ENCODE assay signal across 8 cellular contexts in genomic region chr12:95003921-95004272, GRCh38. TPM values are rescaled to one million over a fixed set of nuclear protein-coding genes. Genes with fewer than 3 reads are reported as not detected.
DNase-seq lines count a peak whose midpoint lies in the region; ATAC-seq, FAIRE-seq and TF ChIP-seq lines count a peak whose summit lies in the region.

No MANE protein-coding gene starts in this region.

- peak overlapping the region; percentile 84 for H3K4me2 ChIP-seq in BLaER1
- H3K4me2 ChIP-seq in mammary epithelial cell (ENCODE audit: insufficient read depth, low read depth, low read length) = peak overlapping the region; percentile 79

- H3K4me3 ChIP-seq in BLaER1 = peak overlapping the region; percentile 89
- peak overlapping the region; percentile 42 to 84 (median 58) for H3K4me3 ChIP-seq in mammary epithelial cell (replicated peaks in 1 of 3; ENCODE audit: insufficient read depth in 1 of 3, low read depth in 2 of 3, low read length in 3 of 3)
- H3K4me3 ChIP-seq in mucosa of rectum (ENCODE audit: low read length in 2 of 2) = peak overlapping the region; percentile 88 to 94
- peak overlapping the region in 1 of 2 donors; percentile 70 for H3K4me3 ChIP-seq in small intestine (ENCODE audit: low read depth in 1 of 2, low read length in 2 of 2)

- H3K9ac ChIP-seq in BLaER1 = peak overlapping the region; percentile 92; the same call in 1 of the 2 replicates
- H3K9ac ChIP-seq in mammary epithelial cell (ENCODE audit: insufficient read depth, low read length) = no peak overlapping the region
- peak overlapping the region; percentile 90 to 95 for H3K9ac ChIP-seq in mucosa of rectum (ENCODE audit: low read depth in 1 of 2, low read length in 2 of 2)

- no peaks in the 10 kb centered on the region for H3K27me3 ChIP-seq in BLaER1
- H3K27me3 ChIP-seq in mammary epithelial cell (ENCODE audit: insufficient read depth, low read length) = no peaks in the 10 kb centered on the region
- no peaks in the 10 kb centered on the region for H3K27me3 ChIP-seq in mucosa of rectum (ENCODE audit: control insufficient read depth in 2 of 2, insufficient read depth in 2 of 2, low read length in 2 of 2)
- no peaks in the 10 kb centered on the region for H3K27me3 ChIP-seq in small intestine (ENCODE audit: control insufficient read depth in 2 of 2, insufficient read depth in 2 of 2, low read length in 2 of 2)

- peak; percentile 2 for ATAC-seq in HG03159 (IDR thresholded peaks at IDR 0.05; ENCODE audit: unreplicated experiment)
- ATAC-seq in GM21367 (IDR thresholded peaks at IDR 0.05; ENCODE audit: unreplicated experiment) = no peak

- H3K9me3 ChIP-seq in BLaER1 = peaks cover 27% of the 10 kb centered on the region
- peaks cover 6% of the 10 kb centered on the region for H3K9me3 ChIP-seq in mammary epithelial cell (replicated peaks; ENCODE audit: insufficient read depth, low read length)
- H3K9me3 ChIP-seq in mucosa of rectum (ENCODE audit: control insufficient read depth in 2 of 2, low read length in 2 of 2) = no peaks in the 10 kb centered on the region
- peaks cover 1% of the 10 kb centered on the region for H3K9me3 ChIP-seq in small intestine (ENCODE audit: control insufficient read depth, low read depth)

- peaks cover 27% of the 10 kb centered on the region for H3K36me3 ChIP-seq in BLaER1
- peaks cover 4% of the 10 kb centered on the region for H3K36me3 ChIP-seq in mammary epithelial cell (ENCODE audit: insufficient read depth, low read length)
- H3K36me3 ChIP-seq in mucosa of rectum (ENCODE audit: control insufficient read depth in 2 of 2, insufficient read depth in 2 of 2, low read length in 2 of 2) = peaks cover 3 to 4% of the 10 kb centered on the region in 2 donors
- H3K36me3 ChIP-seq in small intestine (ENCODE audit: control insufficient read depth in 2 of 2, insufficient read depth in 2 of 2, low read length in 2 of 2) = peaks cover 2 to 3% of the 10 kb centered on the region in 2 donors

- in situ Hi-C loops in mammary epithelial cell (cut with MboI; ENCODE audit: low sequenced_read_pairs in 2 of 2) = no loop called here

- intact Hi-C loops in mammary epithelial cell (cut with micrococcal nuclease) = loop anchor here (1.0 to 5.0 kb wide), 3 partner anchors 18 to 62 kb away; no protein-coding TSS in a partner anchor

- no peak for TF ChIP-seq CTCF in mammary epithelial cell (conservative IDR thresholded peaks at IDR 0.05 in 1 of 2, IDR thresholded peaks at IDR 0.05 in 1 of 2; ENCODE audit: extremely low read depth in 1 of 2, insufficient read depth in 1 of 2, low read depth in 1 of 2, low read length in 2 of 2)

- DNase-seq in mammary epithelial cell (no peak), small intestine (no peak), GM19240 (ENCODE audit: insufficient read length, low spot score) (no peak), NCI-H1417 treated with DMSO at 0.1 percent for 48 hours (lab: John Stamatoyannopoulos, UW) (no peak)

- H3K79me2 ChIP-seq in mammary epithelial cell (ENCODE audit: insufficient read depth, low read length) = peaks cover 41% of the 10 kb centered on the region

- H4K20me1 ChIP-seq in BLaER1 (no peaks in the 10 kb centered on the region; the same call in 1 of the 2 replicates), mammary epithelial cell (ENCODE audit: insufficient read depth, low read length) (no peaks in the 10 kb centered on the region)

- H2AFZ ChIP-seq in mammary epithelial cell (ENCODE audit: low read depth, low read length) = peak overlapping the region; percentile 83

- CTCF ChIA-PET in mammary epithelial cell (lab: Charles Lee; ENCODE audit: low non-redundant PET) = interaction anchor here (0.5 to 0.6 kb wide), 4 partner anchors 18 to 608 kb away, joined by 3 to 6 read pairs (median 4); no protein-coding TSS in a partner anchor

- BruUV-seq in mammary epithelial cell (replicated peaks; lab: Mats Ljungman, UMichigan) = TSS peak; percentile 66

- WGBS in mammary epithelial cell (ENCODE audit: low coverage, missing lambda C conversion rate) = 63% methylated on average over 13 of the region's 15 CpGs
- WGBS in small intestine, 3 donors = 60 to 67% (median 64%) methylated on average over 15 of the region's 15 CpGs

- no peak for FAIRE-seq in small intestine (lab: Jason Lieb, UNC)

- dilution Hi-C loops in mammary epithelial cell (cut with HindIII; ENCODE audit: low sequenced_read_pairs) = no loop called here

- H3K4me1 ChIP-seq in BLaER1 (peaks cover 22% of the 10 kb centered on the region), mammary epithelial cell (ENCODE audit: insufficient read depth, low read length) (no peaks in the 10 kb centered on the region), mucosa of rectum (ENCODE audit: control insufficient read depth in 2 of 2, insufficient read depth in 2 of 2, low read length in 2 of 2) (peaks cover 3 to 8% of the 10 kb centered on the region in 2 donors), small intestine (ENCODE audit: control insufficient read depth in 2 of 2, insufficient read depth in 1 of 2, low read depth in 1 of 2, low read length in 1 of 2) (no peaks in the 10 kb centered on the region)

- H3K27ac ChIP-seq in BLaER1 = peak overlapping the region; percentile 86
- H3K27ac ChIP-seq in mammary epithelial cell (ENCODE audit: insufficient read depth, low read depth, low read length) = peak overlapping the region; percentile 53
- peak overlapping the region; percentile 83 to 89 for H3K27ac ChIP-seq in mucosa of rectum (ENCODE audit: low read depth in 2 of 2, low read length in 2 of 2)
- peak overlapping the region in 1 of 2 donors; percentile 83 for H3K27ac ChIP-seq in small intestine (ENCODE audit: low read depth in 1 of 2, low read length in 1 of 2)

RNA-seq across cellular contexts. Expression of gene NDUFA12, which starts 0.4 kb away (rescaled TPM):
- total RNA-seq in mammary epithelial cell = 100 to 1,000 TPM in 1 of 2 donors, 10 to 100 TPM in 1; 64.0 to 115 TPM
- polyA plus RNA-seq in mammary epithelial cell (129 TPM), small intestine (100 to 1,000 TPM; 164 to 215 (median 200) TPM)
- polyA minus RNA-seq in mammary epithelial cell = 85.5 TPM
